14 cellular contexts compared by ENCODE assay signal in genomic region chr6:158356586-158357546, GRCh38. TPM values are rescaled to one million over a fixed set of nuclear protein-coding genes. Genes with fewer than 3 reads are reported as not detected.
DNase-seq lines count a peak whose midpoint lies in the region; ATAC-seq and TF ChIP-seq lines count a peak whose summit lies in the region.
"Had no signal": no experiment of that assay in that cellular context is flagged by ENCODE, and none has a peak within 500 bp of the region (broad histone marks: within the 10 kb centered on the region; RNA-seq: fewer than 3 reads in every experiment).

No MANE protein-coding gene starts in this region.

- CTCF ChIA-PET in activated CD8-positive, alpha-beta memory T cell treated with anti-CD3 and anti-CD28 coated beads, Interleukin-2, amount 10 ng/mL, durations not matched to agents 7 days and 5 days (lab: Charles Lee) = interaction anchor here (0.8 to 1.0 kb wide), 2 partner anchors 12 to 331 kb away, joined by 3 read pairs; no protein-coding TSS in a partner anchor

- intact Hi-C loops in posterior vena cava (cut with DNase I) = no loop called here

- H3F3A ChIP-seq in GM23338 (replicated peaks; ENCODE audit: low read depth) = no peaks in the 10 kb centered on the region

- no peak overlapping the region for H2AFZ ChIP-seq in GM23338

- no peaks in the 10 kb centered on the region for H3K27me3 ChIP-seq in GM23338 (ENCODE audit: insufficient read depth)
- H3K27me3 ChIP-seq: tibial nerve had no signal

- H3K79me2 ChIP-seq in GM23338 (replicated peaks; ENCODE audit: insufficient read depth) = peaks cover 31% of the 10 kb centered on the region

- TF ChIP-seq CTCF in GM23338 (conservative IDR thresholded peaks at IDR 0.05; ENCODE audit: low read depth in 2 of 2) = no peak
- no peak for TF ChIP-seq CTCF in progenitor cell of endocrine pancreas (IDR thresholded peaks at IDR 0.05; ENCODE audit: unreplicated experiment)

- peaks cover 8% of the 10 kb centered on the region; the same call in 1 of the 2 replicates for H4K20me1 ChIP-seq in GM23338 (replicated peaks; ENCODE audit: insufficient read depth)

- ATAC-seq in activated CD8-positive, alpha-beta memory T cell treated with anti-CD3 and anti-CD28 coated beads, Interleukin-2, amount 10 ng/mL, durations not matched to agents 7 days and 5 days = peak; percentile 40
- ATAC-seq in GM23338 = peak; percentile 59
- ATAC-seq: PC-3 had no signal

- H3K36me3 ChIP-seq in GM23338 (ENCODE audit: insufficient read depth) = no peaks in the 10 kb centered on the region
- H3K36me3 ChIP-seq: tibial nerve had no signal

- peaks cover 34% of the 10 kb centered on the region for H3K4me1 Mint-ChIP-seq in activated CD8-positive, alpha-beta memory T cell treated with anti-CD3 and anti-CD28 coated beads, Interleukin-2, amount 10 ng/mL, durations not matched to agents 7 days and 5 days
- H3K4me1 Mint-ChIP-seq in GM23338 (peaks cover 22% of the 10 kb centered on the region), progenitor cell of endocrine pancreas (ENCODE audit: low read depth) (peaks cover 11% of the 10 kb centered on the region)

- no peaks in the 10 kb centered on the region for H3K4me1 ChIP-seq in GM23338 (ENCODE audit: insufficient read depth)
- H3K4me1 ChIP-seq: tibial nerve had no signal

- H3K27me3 Mint-ChIP-seq in activated CD8-positive, alpha-beta memory T cell treated with anti-CD3 and anti-CD28 coated beads, Interleukin-2, amount 10 ng/mL, durations not matched to agents 7 days and 5 days = no peaks in the 10 kb centered on the region
- peaks cover 2% of the 10 kb centered on the region for H3K27me3 Mint-ChIP-seq in GM23338 (ENCODE audit: insufficient read depth, low read depth, poor library complexity)
- H3K27me3 Mint-ChIP-seq in progenitor cell of endocrine pancreas = no peaks in the 10 kb centered on the region

- peak overlapping the region; percentile 84 for H3K27ac Mint-ChIP-seq in activated CD8-positive, alpha-beta memory T cell treated with anti-CD3 and anti-CD28 coated beads, Interleukin-2, amount 10 ng/mL, durations not matched to agents 7 days and 5 days
- no peak overlapping the region for H3K27ac Mint-ChIP-seq in GM23338
- peak overlapping the region; percentile 56 for H3K27ac Mint-ChIP-seq in progenitor cell of endocrine pancreas

- H3K4me3 Mint-ChIP-seq in activated CD8-positive, alpha-beta memory T cell treated with anti-CD3 and anti-CD28 coated beads, Interleukin-2, amount 10 ng/mL, durations not matched to agents 7 days and 5 days = peak overlapping the region; percentile 34
- no peak overlapping the region for H3K4me3 Mint-ChIP-seq in GM23338
- no peak overlapping the region for H3K4me3 Mint-ChIP-seq in progenitor cell of endocrine pancreas (ENCODE audit: low read depth)

- DNase-seq in activated CD8-positive, alpha-beta memory T cell treated with anti-CD3 and anti-CD28 coated beads, Interleukin-2, amount 10 ng/mL, durations not matched to agents 7 days and 5 days = no peak
- DNase-seq in activated CD8-positive, alpha-beta memory T cell treated with anti-CD3 and anti-CD28 coated beads for 24 hours = no peak
- DNase-seq in GM23338 (ENCODE audit: low spot score) (no peak), SK-N-DZ (ENCODE audit: low spot score) (peak; percentile 21), progenitor cell of endocrine pancreas (ENCODE audit: low spot score, unreplicated experiment) (no peak), anterior cingulate cortex (lab: John Stamatoyannopoulos, UW) (no peak), posterior vena cava (ENCODE audit: low spot score) (no peak)
- no peak for DNase-seq in stimulated activated CD4-positive, alpha-beta T cell treated with anti-CD3 and anti-CD28 coated beads, Interleukin-1b, Interleukin-23, amount 100 ng/mL, for 48 hours
- DNase-seq: activated CD4-positive, alpha-beta T cell treated with anti-CD3 and anti-CD28 coated beads for 1 hour; GF-D8; NCI-H146; PC-3; stimulated activated CD4-positive, alpha-beta T cell treated with anti-CD3 and anti-CD28 coated beads, Interleukin-4, amount 100 ng/mL, for 1 hour had no signal

- H3K4me2 ChIP-seq in GM23338 = no peak overlapping the region

- no peaks in the 10 kb centered on the region for H3K9me2 ChIP-seq in GM23338 (ENCODE audit: insufficient read depth)

- H3K4me3 ChIP-seq in GM23338 = no peak overlapping the region
- H3K4me3 ChIP-seq: tibial nerve had no signal

- no peak overlapping the region for H3K27ac ChIP-seq in GM23338 (ENCODE audit: low read depth)
- H3K27ac ChIP-seq: tibial nerve had no signal

- H3K9me3 Mint-ChIP-seq in activated CD8-positive, alpha-beta memory T cell treated with anti-CD3 and anti-CD28 coated beads, Interleukin-2, amount 10 ng/mL, durations not matched to agents 7 days and 5 days (ENCODE audit: low read depth) = no peaks in the 10 kb centered on the region
- H3K9me3 Mint-ChIP-seq in GM23338 = no peaks in the 10 kb centered on the region
- no peaks in the 10 kb centered on the region for H3K9me3 Mint-ChIP-seq in progenitor cell of endocrine pancreas (ENCODE audit: low read depth)

- H3K36me3 Mint-ChIP-seq in activated CD8-positive, alpha-beta memory T cell treated with anti-CD3 and anti-CD28 coated beads, Interleukin-2, amount 10 ng/mL, durations not matched to agents 7 days and 5 days = no peaks in the 10 kb centered on the region
- H3K36me3 Mint-ChIP-seq in GM23338 (ENCODE audit: low read depth) = no peaks in the 10 kb centered on the region
- H3K36me3 Mint-ChIP-seq in progenitor cell of endocrine pancreas (ENCODE audit: insufficient read depth) = peaks cover 5% of the 10 kb centered on the region

TF ChIP-seq in GM23338, 12 proteins besides CTCF, POLR2A, EP300 and RAD21 (continues in another document):
- TF ChIP-seq JUNB (IDR thresholded peaks at IDR 0.05; ENCODE audit: unreplicated experiment) (no peak), ZNF462 (CRISPR knock-in tag; IDR thresholded peaks at IDR 0.05) (no peak), ZNF331 (CRISPR knock-in tag; IDR thresholded peaks at IDR 0.05; ENCODE audit: low read depth) (no peak)

RNA-seq across cellular contexts. Expression of gene TULP4, which starts 44.6 kb away (rescaled TPM):
- 10 to 100 TPM; 28.4 to 30.5 TPM for total RNA-seq in activated CD8-positive, alpha-beta memory T cell treated with anti-CD3 and anti-CD28 coated beads, Interleukin-2, amount 10 ng/mL, durations not matched to agents 7 days and 5 days
- total RNA-seq in GM23338 (2014; rRNA removed; shearing (Covaris generic)) = 46.6 and 50.2 TPM in 2 replicates
- polyA plus RNA-seq in GM23338 (2016; fragmentation: Nextera tagmentation; extraction: Ambion mirVana) = 29.6 and 31.2 TPM in 2 replicates
- 18.8 and 20.9 TPM in 2 replicates for polyA plus RNA-seq in SK-N-DZ (2014; cell fraction: cytosol; rRNA removed)
- polyA plus RNA-seq in SK-N-DZ (2014; cell fraction: nucleus; rRNA removed) = 9.8 and 20.4 TPM in 2 replicates
- total RNA-seq in progenitor cell of endocrine pancreas = 171 and 174 TPM in 2 replicates
- 10 to 100 TPM; 66.3 to 71.9 TPM for total RNA-seq in posterior vena cava
